Comparison of ENCODE assay signal across 23 cellular contexts in the genomic region with DNA sequence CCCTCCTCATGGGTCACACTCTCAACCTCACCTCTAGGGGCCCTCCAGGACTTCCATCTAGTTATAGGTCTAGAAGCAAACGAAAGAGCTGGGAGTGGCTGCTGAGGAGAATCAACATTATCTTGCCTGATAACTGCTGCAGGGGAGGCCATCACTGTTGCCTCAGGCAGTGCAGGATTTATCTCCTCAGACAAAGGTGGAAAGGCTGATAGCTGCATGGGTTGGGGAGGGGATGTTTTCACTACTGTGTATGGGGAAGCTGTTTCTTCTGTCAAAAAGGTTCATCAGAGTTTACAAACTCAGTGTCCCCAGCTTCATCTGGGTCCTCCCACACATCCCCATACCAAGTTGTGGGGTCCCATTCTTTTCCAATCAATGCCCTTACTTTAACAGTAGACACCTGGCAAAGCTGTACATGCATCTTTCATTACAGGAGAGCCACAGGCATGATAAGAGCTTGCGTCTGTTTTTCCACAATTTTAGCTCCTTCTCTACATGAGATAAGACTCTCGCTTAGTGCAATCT.
"Had no signal": no experiment of that assay in that cellular context is flagged by ENCODE, and none has a peak within 500 bp of the region (broad histone marks: within the 10 kb centered on the region; RNA-seq: fewer than 3 reads in every experiment).

No MANE protein-coding gene starts in this region.

- H3K27ac ChIP-seq: esophagus squamous epithelium, gastrocnemius medialis, left ventricle myocardium inferior, neutrophil, pancreas, psoas muscle, right atrium auricular region, upper lobe of right lung had no signal

- H3K27ac Mint-ChIP-seq: activated CD4-positive, alpha-beta T cell treated with anti-CD3 and anti-CD28 coated beads, Interleukin-2, amount 10 ng/mL, durations not matched to agents 7 days and 5 days; activated naive CD8-positive, alpha-beta T cell treated with anti-CD3 and anti-CD28 coated beads, Interleukin-2, amount 10 ng/mL, durations not matched to agents 7 days and 5 days; nephron had no signal

- DNase-seq: activated CD4-positive, alpha-beta T cell treated with anti-CD3 and anti-CD28 coated beads, Interleukin-2, amount 10 ng/mL, durations not matched to agents 7 days and 5 days; activated naive CD8-positive, alpha-beta T cell treated with anti-CD3 and anti-CD28 coated beads, Interleukin-2, amount 10 ng/mL, durations not matched to agents 7 days and 5 days; activated T-cell treated with anti-CD3 and anti-CD28 coated beads, Interleukin-2, amount 50 U/mL, for 1 hour; amniotic stem cell; effector memory CD4-positive, alpha-beta T cell; esophagus squamous epithelium; gastrocnemius medialis; hypothalamus; left ventricle myocardium inferior; midbrain; pancreas; psoas muscle; stimulated activated CD4-positive, alpha-beta T cell treated with anti-CD3 and anti-CD28 coated beads, Interleukin-4, amount 100 ng/mL, for 24 hours; stimulated activated naive CD8-positive, alpha-beta T cell treated with anti-CD3 and anti-CD28 coated beads, Interleukin-15, Interleukin-2, amounts not matched to agents 100 U/mL and 50 U/mL, for 24 hours; T-helper 9 cell; upper lobe of right lung had no signal

- H3K27me3 Mint-ChIP-seq: activated CD4-positive, alpha-beta T cell treated with anti-CD3 and anti-CD28 coated beads, Interleukin-2, amount 10 ng/mL, durations not matched to agents 7 days and 5 days; activated CD8-positive, alpha-beta T cell treated with anti-CD3 and anti-CD28 coated beads for 36 hours; activated T-helper 17 cell treated with anti-CD3 and anti-CD28 coated beads, Interleukin-2, amount 50 U/mL, for 72 hours; central memory CD8-positive, alpha-beta T cell had no signal

- ATAC-seq: activated CD8-positive, alpha-beta T cell treated with anti-CD3 and anti-CD28 coated beads for 36 hours; activated T-helper 17 cell treated with anti-CD3 and anti-CD28 coated beads, Interleukin-2, amount 50 U/mL, for 72 hours; gastrocnemius medialis; pancreas; psoas muscle; stimulated activated naive CD8-positive, alpha-beta T cell treated with anti-CD3 and anti-CD28 coated beads, Interleukin-15, Interleukin-2, amounts not matched to agents 100 U/mL and 50 U/mL, for 24 hours; upper lobe of right lung had no signal

- H3K9me3 Mint-ChIP-seq: central memory CD8-positive, alpha-beta T cell had no signal

- H3K4me3 ChIP-seq: breast epithelium, esophagus squamous epithelium, gastrocnemius medialis, left ventricle myocardium inferior, pancreas, psoas muscle, right atrium auricular region, upper lobe of right lung had no signal

- H3K27me3 ChIP-seq: pancreas, right atrium auricular region had no signal

- H3K9me3 ChIP-seq: gastrocnemius medialis, neutrophil, pancreas had no signal

- H3K4me3 Mint-ChIP-seq: activated CD4-positive, alpha-beta T cell treated with anti-CD3 and anti-CD28 coated beads, Interleukin-2, amount 10 ng/mL, durations not matched to agents 7 days and 5 days; activated CD8-positive, alpha-beta T cell treated with anti-CD3 and anti-CD28 coated beads for 36 hours; activated naive CD8-positive, alpha-beta T cell treated with anti-CD3 and anti-CD28 coated beads, Interleukin-2, amount 10 ng/mL, durations not matched to agents 7 days and 5 days; central memory CD8-positive, alpha-beta T cell; nephron had no signal

- H3K36me3 ChIP-seq: breast epithelium, esophagus squamous epithelium, gastrocnemius medialis, left ventricle myocardium inferior, neutrophil, pancreas, right atrium auricular region, upper lobe of right lung had no signal
